Comparison of ENCODE assay signal across 1 cellular context in the genomic region with DNA sequence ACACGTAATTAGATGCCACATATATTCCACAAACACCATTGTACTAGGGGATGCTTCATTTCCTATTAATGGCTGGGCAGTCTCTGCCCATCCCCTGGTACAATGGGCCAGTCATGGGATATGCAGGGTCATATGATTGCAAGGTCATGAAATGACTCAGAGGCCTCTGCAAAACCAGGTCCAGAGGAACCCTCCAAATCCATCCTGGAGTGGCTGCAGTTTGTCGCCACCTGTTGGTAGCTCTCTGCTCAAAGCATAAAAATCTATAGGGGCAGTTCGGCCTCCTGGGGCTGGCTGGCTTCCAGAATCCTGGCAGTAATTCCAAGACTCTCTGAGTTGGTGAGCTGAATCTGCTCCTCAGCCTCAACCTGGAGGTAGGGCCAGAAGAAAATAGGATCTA.
TF ChIP-seq lines count a peak whose summit lies in the region.

No MANE protein-coding gene starts in this region.

TF ChIP-seq in GM23338, 12 proteins besides CTCF, POLR2A, EP300 and RAD21 (continued from another document):
- TF ChIP-seq, protein P1, sequence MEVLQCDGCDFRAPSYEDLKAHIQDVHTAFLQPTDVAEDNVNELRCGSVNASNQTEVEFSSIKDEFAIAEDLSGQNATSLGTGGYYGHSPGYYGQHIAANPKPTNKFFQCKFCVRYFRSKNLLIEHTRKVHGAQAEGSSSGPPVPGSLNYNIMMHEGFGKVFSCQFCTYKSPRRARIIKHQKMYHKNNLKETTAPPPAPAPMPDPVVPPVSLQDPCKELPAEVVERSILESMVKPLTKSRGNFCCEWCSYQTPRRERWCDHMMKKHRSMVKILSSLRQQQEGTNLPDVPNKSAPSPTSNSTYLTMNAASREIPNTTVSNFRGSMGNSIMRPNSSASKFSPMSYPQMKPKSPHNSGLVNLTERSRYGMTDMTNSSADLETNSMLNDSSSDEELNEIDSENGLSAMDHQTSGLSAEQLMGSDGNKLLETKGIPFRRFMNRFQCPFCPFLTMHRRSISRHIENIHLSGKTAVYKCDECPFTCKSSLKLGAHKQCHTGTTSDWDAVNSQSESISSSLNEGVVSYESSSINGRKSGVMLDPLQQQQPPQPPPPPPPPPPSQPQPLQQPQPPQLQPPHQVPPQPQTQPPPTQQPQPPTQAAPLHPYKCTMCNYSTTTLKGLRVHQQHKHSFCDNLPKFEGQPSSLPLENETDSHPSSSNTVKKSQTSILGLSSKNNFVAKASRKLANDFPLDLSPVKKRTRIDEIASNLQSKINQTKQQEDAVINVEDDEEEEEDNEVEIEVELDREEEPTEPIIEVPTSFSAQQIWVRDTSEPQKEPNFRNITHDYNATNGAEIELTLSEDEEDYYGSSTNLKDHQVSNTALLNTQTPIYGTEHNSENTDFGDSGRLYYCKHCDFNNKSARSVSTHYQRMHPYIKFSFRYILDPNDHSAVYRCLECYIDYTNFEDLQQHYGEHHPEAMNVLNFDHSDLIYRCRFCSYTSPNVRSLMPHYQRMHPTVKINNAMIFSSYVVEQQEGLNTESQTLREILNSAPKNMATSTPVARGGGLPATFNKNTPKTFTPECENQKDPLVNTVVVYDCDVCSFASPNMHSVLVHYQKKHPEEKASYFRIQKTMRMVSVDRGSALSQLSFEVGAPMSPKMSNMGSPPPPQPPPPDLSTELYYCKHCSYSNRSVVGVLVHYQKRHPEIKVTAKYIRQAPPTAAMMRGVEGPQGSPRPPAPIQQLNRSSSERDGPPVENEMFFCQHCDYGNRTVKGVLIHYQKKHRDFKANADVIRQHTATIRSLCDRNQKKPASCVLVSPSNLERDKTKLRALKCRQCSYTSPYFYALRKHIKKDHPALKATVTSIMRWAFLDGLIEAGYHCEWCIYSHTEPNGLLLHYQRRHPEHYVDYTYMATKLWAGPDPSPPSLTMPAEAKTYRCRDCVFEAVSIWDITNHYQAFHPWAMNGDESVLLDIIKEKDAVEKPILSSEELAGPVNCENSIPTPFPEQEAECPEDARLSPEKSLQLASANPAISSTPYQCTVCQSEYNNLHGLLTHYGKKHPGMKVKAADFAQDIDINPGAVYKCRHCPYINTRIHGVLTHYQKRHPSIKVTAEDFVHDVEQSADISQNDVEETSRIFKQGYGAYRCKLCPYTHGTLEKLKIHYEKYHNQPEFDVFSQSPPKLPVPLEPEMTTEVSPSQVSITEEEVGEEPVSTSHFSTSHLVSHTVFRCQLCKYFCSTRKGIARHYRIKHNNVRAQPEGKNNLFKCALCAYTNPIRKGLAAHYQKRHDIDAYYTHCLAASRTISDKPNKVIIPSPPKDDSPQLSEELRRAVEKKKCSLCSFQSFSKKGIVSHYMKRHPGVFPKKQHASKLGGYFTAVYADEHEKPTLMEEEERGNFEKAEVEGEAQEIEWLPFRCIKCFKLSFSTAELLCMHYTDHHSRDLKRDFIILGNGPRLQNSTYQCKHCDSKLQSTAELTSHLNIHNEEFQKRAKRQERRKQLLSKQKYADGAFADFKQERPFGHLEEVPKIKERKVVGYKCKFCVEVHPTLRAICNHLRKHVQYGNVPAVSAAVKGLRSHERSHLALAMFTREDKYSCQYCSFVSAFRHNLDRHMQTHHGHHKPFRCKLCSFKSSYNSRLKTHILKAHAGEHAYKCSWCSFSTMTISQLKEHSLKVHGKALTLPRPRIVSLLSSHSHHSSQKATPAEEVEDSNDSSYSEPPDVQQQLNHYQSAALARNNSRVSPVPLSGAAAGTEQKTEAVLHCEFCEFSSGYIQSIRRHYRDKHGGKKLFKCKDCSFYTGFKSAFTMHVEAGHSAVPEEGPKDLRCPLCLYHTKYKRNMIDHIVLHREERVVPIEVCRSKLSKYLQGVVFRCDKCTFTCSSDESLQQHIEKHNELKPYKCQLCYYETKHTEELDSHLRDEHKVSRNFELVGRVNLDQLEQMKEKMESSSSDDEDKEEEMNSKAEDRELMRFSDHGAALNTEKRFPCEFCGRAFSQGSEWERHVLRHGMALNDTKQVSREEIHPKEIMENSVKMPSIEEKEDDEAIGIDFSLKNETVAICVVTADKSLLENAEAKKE (CRISPR knock-in tag; IDR thresholded peaks at IDR 0.05) = no peak
